8 cellular contexts compared by ENCODE assay signal in genomic region chr20:20052074-20052970, GRCh38. TPM values are rescaled to one million over a fixed set of nuclear protein-coding genes. Genes with fewer than 3 reads are reported as not detected.
A peak's percentile ranks its signal among the peaks of the same experiment; 100 is the strongest.
DNase-seq lines count a peak whose midpoint lies in the region; ATAC-seq and TF ChIP-seq lines count a peak whose summit lies in the region.

A gene with protein sequence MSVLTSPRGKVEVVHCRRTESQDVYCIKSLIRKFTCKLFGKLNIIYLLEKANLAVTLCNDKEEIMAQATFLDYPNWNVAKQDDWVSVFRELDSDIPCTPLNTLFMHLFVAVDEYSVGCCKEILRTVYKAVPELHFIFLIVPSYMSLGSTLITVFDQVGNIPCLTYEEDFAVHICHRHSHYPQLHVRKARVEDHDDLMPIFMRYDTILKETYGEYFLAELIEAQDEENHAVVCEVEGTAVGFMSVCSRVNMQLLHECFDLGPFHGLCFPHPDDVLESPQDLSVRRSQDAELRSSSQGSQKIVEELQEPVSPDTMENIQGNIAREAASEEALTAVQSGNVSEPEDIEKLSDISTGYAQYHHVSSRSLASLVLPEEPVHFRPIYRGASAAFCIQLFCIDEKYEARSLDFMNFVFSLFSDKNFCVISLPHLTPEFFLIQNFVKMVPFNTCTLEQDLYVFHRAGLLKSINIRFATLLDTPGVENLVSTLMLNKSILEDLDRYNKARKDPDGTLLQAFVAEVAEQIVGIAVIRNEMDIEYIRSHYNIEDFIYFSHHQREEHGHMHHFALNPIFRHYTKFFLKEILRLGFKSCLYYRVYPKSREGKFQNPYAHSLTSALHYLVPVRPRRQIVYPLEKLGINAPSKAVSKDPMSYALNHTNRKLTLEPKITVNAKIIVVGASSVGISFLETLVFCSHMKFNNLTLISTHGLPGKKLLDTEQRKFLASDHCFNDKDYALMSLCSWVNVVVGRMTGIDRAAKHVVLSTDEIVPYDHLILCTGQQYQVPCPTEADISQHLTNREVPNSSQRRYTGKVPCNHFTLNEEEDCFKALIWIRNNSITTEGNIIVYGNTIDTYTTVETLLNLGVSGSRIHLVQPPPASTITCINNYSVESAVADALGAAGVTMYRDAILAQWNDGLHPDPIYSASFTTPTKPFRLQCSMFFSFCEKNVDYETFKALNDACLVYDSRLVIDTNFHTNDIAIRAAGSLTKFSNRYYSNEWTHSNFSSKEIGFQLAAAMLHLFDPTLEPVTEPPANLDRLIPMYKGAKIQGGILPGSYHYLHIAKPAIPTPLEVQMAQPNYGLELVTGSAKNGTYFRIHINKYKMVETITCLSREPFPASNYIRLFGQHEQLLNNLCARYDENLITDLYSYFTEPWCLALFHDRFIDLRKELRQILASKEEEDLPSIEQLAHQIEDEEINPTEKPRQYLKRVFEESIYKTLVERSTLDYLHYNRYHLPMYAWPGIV (plus strand): TSS chr20:20052532. CDS start chr20:20056654, 4,122 bp downstream.
Gene CRNKL1, minus strand, starts transcription at chr20:20052466. Its CDS starts 124 bp downstream, at chr20:20052342.

- H3K9ac ChIP-seq in mucosa of rectum (ENCODE audit: low read depth in 1 of 2, low read length in 2 of 2), result peak within 1 kb of the TSS; percentile 88 to 90

- H3F3A ChIP-seq in PC-9 (ENCODE audit: insufficient read depth, low read depth), result no peaks in the 10 kb centered on the region

- H3K4me2 ChIP-seq in PC-9, result peak within 1 kb of the TSS; percentile 100

- DNase-seq in DMS53 treated with DMSO at 0.1 percent for 48 hours (lab: John Stamatoyannopoulos, UW; ENCODE audit: unreplicated experiment) (peak; percentile 92), KBM-7 (peak; percentile 97), PC-9 (peak; percentile 92 to 96)
- DNase-seq in activated T-cell treated with anti-CD3 and anti-CD28 coated beads, Interleukin-2, amount 50 U/mL, for 48 hours, result peak; percentile 95 to 97
- peak; percentile 91 to 95 for DNase-seq in stimulated activated CD8-positive, alpha-beta memory T cell treated with anti-CD3 and anti-CD28 coated beads, Interleukin-4, amount 100 ng/mL, for 4 hours (ENCODE audit: low read depth in 2 of 2, low spot score in 1 of 2)

- intact Hi-C loops in PC-9 (cut with micrococcal nuclease; ENCODE audit: unreplicated experiment), result loop anchor here (5.0 kb wide), 2 partner anchors 35 to 660 kb away; partner anchors contain the start of genes NAA20 and RALGAPA2

- peaks cover 10% of the 10 kb centered on the region for H3K4me1 ChIP-seq in PC-9 (replicated peaks; ENCODE audit: insufficient read depth)
- H3K4me1 ChIP-seq in esophagus (ENCODE audit: control insufficient read depth in 2 of 2, insufficient read depth in 2 of 2, low read length in 1 of 2), result no peaks in the 10 kb centered on the region
- peaks cover 10 to 11% of the 10 kb centered on the region in 2 donors for H3K4me1 ChIP-seq in mucosa of rectum (ENCODE audit: control insufficient read depth in 2 of 2, insufficient read depth in 2 of 2, low read length in 2 of 2)

- peaks cover 31% of the 10 kb centered on the region for H3K36me3 ChIP-seq in PC-9 (ENCODE audit: low read depth)
- H3K36me3 ChIP-seq in esophagus (ENCODE audit: control insufficient read depth in 2 of 2, insufficient read depth in 2 of 2, low read length in 1 of 2), result peaks cover 3 to 6% of the 10 kb centered on the region in 2 donors
- peaks cover 26 to 27% of the 10 kb centered on the region in 2 donors for H3K36me3 ChIP-seq in mucosa of rectum (ENCODE audit: control insufficient read depth in 2 of 2, insufficient read depth in 2 of 2, low read length in 2 of 2)

- POLR2A ChIA-PET in PC-9 (lab: Charles Lee; ENCODE audit: unreplicated experiment), result interaction anchor here (0.6 to 1.0 kb wide), 8 partner anchors 14 to 1250 kb away, joined by 3 to 8 read pairs (median 3); partner anchors contain the start of gene NAA20

- peaks cover 2% of the 10 kb centered on the region; the same call in 1 of the 2 replicates for H4K20me1 ChIP-seq in PC-9 (ENCODE audit: insufficient read depth)

- H3K4me3 ChIP-seq in PC-9 (peak within 1 kb of the TSS; percentile 94), esophagus (ENCODE audit: low read depth in 1 of 2, low read length in 2 of 2) (peak within 1 kb of the TSS; percentile 95 to 99), mucosa of rectum (ENCODE audit: low read length in 2 of 2) (peak within 1 kb of the TSS; percentile 93 to 99)

- ATAC-seq in GM21723 (IDR thresholded peaks at IDR 0.05; ENCODE audit: unreplicated experiment), result peak; percentile 94

- no peaks in the 10 kb centered on the region for H3K9me2 ChIP-seq in PC-9 (ENCODE audit: insufficient read depth)

- no TSS peak for BruUV-seq in PC-9 (replicated peaks; lab: Mats Ljungman, UMichigan)

- no peak for TF ChIP-seq CTCF in PC-9 (conservative IDR thresholded peaks at IDR 0.05)

- peak within 1 kb of the TSS; percentile 98 for H2AFZ ChIP-seq in PC-9

- H3K27ac ChIP-seq in PC-9, result peak within 1 kb of the TSS; percentile 74
- peak within 1 kb of the TSS; percentile 94 to 95 for H3K27ac ChIP-seq in esophagus (ENCODE audit: low read depth in 2 of 2, low read length in 1 of 2)
- peak within 1 kb of the TSS; percentile 89 to 92 for H3K27ac ChIP-seq in mucosa of rectum (ENCODE audit: low read depth in 2 of 2, low read length in 2 of 2)

- 0% methylated on average over 66 to 67 of the region's 67 CpGs for WGBS in esophagus, 2 donors

- no peaks in the 10 kb centered on the region for H3K27me3 ChIP-seq in PC-9 (ENCODE audit: insufficient read depth, low read depth)
- no peaks in the 10 kb centered on the region for H3K27me3 ChIP-seq in esophagus (ENCODE audit: control insufficient read depth in 1 of 2, insufficient read depth in 2 of 2, low read length in 2 of 2)
- peaks cover 0 to 3% of the 10 kb centered on the region in 2 donors for H3K27me3 ChIP-seq in mucosa of rectum (ENCODE audit: control insufficient read depth in 2 of 2, insufficient read depth in 2 of 2, low read length in 2 of 2)

- in situ Hi-C loops in KBM-7 (cut with MboI; ENCODE audit: low pct_unique_long_range_greater_than_20kb, low sequenced_read_pairs), result no loop called here

- CTCF ChIA-PET in PC-9 (lab: Charles Lee), result interaction anchor here (0.6 kb wide), 1 partner anchor 59 kb away, joined by 3 read pairs; no protein-coding TSS in a partner anchor

- H3K9me3 ChIP-seq in PC-9 (ENCODE audit: insufficient read depth, low read depth) (no peaks in the 10 kb centered on the region), esophagus (ENCODE audit: control insufficient read depth in 2 of 2, insufficient read depth in 1 of 2, low read depth in 1 of 2, low read length in 1 of 2) (no peaks in the 10 kb centered on the region), mucosa of rectum (ENCODE audit: control insufficient read depth in 2 of 2, low read length in 2 of 2) (no peaks in the 10 kb centered on the region)

- peaks cover 24% of the 10 kb centered on the region for H3K79me2 ChIP-seq in PC-9 (ENCODE audit: low read depth)

RNA-seq across cellular contexts. Expression of the first gene that starts in this region (rescaled TPM):
- 1.7 and 2.6 TPM in 2 replicates for total RNA-seq in PC-9 (2021)
- polyA plus RNA-seq in esophagus, result not detected

RNA-seq across cellular contexts. Expression of gene CRNKL1, which starts in this region (rescaled TPM):
- total RNA-seq in PC-9 (2021), result 24.8 and 33.0 TPM in 2 replicates
- 10 to 100 TPM; 13.0 to 21.2 TPM for polyA plus RNA-seq in esophagus

Comparison
In these comparisons a context has a peak if more than half of its experiments do, and no peak if none do; other contexts are left out.
1. Peak in every context shown above with its lines: DNase-seq, ATAC-seq, H3K4me3 ChIP-seq and H3K27ac ChIP-seq.